ENCODE assay signal across 8 cellular contexts in genomic region chr1:27659497-27660299, GRCh38. TPM values are rescaled to one million over a fixed set of nuclear protein-coding genes. Genes with fewer than 3 reads are reported as not detected.
DNase-seq lines count a peak whose midpoint lies in the region; ATAC-seq and TF ChIP-seq lines count a peak whose summit lies in the region.

No MANE protein-coding gene starts in this region.

- no peaks in the 10 kb centered on the region for H3K27me3 Mint-ChIP-seq in activated naive CD4-positive, alpha-beta T cell treated with anti-CD3 and anti-CD28 coated beads, Interleukin-2, amount 10 ng/mL, durations not matched to agents 7 days and 5 days

- no peaks in the 10 kb centered on the region for H3K9me3 Mint-ChIP-seq in activated naive CD4-positive, alpha-beta T cell treated with anti-CD3 and anti-CD28 coated beads, Interleukin-2, amount 10 ng/mL, durations not matched to agents 7 days and 5 days

- peaks cover 53% of the 10 kb centered on the region for H3K4me1 Mint-ChIP-seq in activated naive CD4-positive, alpha-beta T cell treated with anti-CD3 and anti-CD28 coated beads, Interleukin-2, amount 10 ng/mL, durations not matched to agents 7 days and 5 days

- peak overlapping the region; percentile 77 for H3K4me3 Mint-ChIP-seq in activated naive CD4-positive, alpha-beta T cell treated with anti-CD3 and anti-CD28 coated beads, Interleukin-2, amount 10 ng/mL, durations not matched to agents 7 days and 5 days

- peaks cover 3% of the 10 kb centered on the region for H3K36me3 Mint-ChIP-seq in activated naive CD4-positive, alpha-beta T cell treated with anti-CD3 and anti-CD28 coated beads, Interleukin-2, amount 10 ng/mL, durations not matched to agents 7 days and 5 days

- DNase-seq in Daoy (ENCODE audit: low read depth): peak; percentile 93
- no peak for DNase-seq in LNCaP clone FGC (ENCODE audit: low read depth)
- DNase-seq in SK-N-DZ (ENCODE audit: low spot score): peak; percentile 76
- DNase-seq in activated naive CD4-positive, alpha-beta T cell treated with anti-CD3 and anti-CD28 coated beads, Interleukin-2, amount 10 ng/mL, durations not matched to agents 7 days and 5 days: peak; percentile 93
- peak; percentile 90 for DNase-seq in germinal center (ENCODE audit: low spot score)
- peak; percentile 33 for DNase-seq in occipital lobe (lab: John Stamatoyannopoulos, UW)
- peak; percentile 74 for DNase-seq in superior temporal gyrus (ENCODE audit: extremely low spot score)

- peak overlapping the region; percentile 48 for H3K4me3 ChIP-seq in LNCaP clone FGC (ENCODE audit: low read depth, low read length)

- peak overlapping the region; percentile 99 for H3K27ac Mint-ChIP-seq in activated naive CD4-positive, alpha-beta T cell treated with anti-CD3 and anti-CD28 coated beads, Interleukin-2, amount 10 ng/mL, durations not matched to agents 7 days and 5 days

- TF ChIP-seq CTCF in LNCaP clone FGC (IDR thresholded peaks at IDR 0.05; ENCODE audit: control insufficient read depth, extremely low read depth, insufficient read depth): no peak

- ATAC-seq in GM21786 (IDR thresholded peaks at IDR 0.05; ENCODE audit: unreplicated experiment): peak; percentile 50

- CTCF ChIA-PET in activated naive CD4-positive, alpha-beta T cell treated with anti-CD3 and anti-CD28 coated beads, Interleukin-2, amount 10 ng/mL, durations not matched to agents 7 days and 5 days (lab: Charles Lee): interaction anchor here (1.2 to 3.8 kb wide), 4 partner anchors 42 to 102 kb away, joined by 3 to 221 read pairs (median 26); partner anchors contain the start of gene AHDC1

RNA-seq across cellular contexts. Expression of gene IFI6, which starts 12.3 kb away (rescaled TPM):
- 12.7 and 20.3 TPM in 2 replicates for total RNA-seq in Daoy (2014; rRNA removed; shearing (Covaris generic))
- 1.6 and 4.4 TPM in 2 replicates for polyA plus RNA-seq in SK-N-DZ (2014; cell fraction: cytosol; rRNA removed)
- 0.45 TPM in 1 of 2 replicates, not detected in the other for polyA plus RNA-seq in SK-N-DZ (2014; cell fraction: nucleus; rRNA removed)
- total RNA-seq in occipital lobe: 34.5 TPM

RNA-seq across cellular contexts. Expression of gene FGR, which starts 24.7 kb away (rescaled TPM):
- total RNA-seq in Daoy (2014; rRNA removed; shearing (Covaris generic)): not detected in 2 replicates
- polyA plus RNA-seq in SK-N-DZ (2014; cell fraction: cytosol; rRNA removed): not detected in 2 replicates
- not detected in 2 replicates for polyA plus RNA-seq in SK-N-DZ (2014; cell fraction: nucleus; rRNA removed)
- 0.78 TPM for total RNA-seq in occipital lobe

RNA-seq across cellular contexts. Expression of gene AHDC1, which starts 55.8 kb away (rescaled TPM):
- total RNA-seq in Daoy (2014; rRNA removed; shearing (Covaris generic)): 3.8 and 4.7 TPM in 2 replicates
- 1.5 and 3.5 TPM in 2 replicates for polyA plus RNA-seq in SK-N-DZ (2014; cell fraction: cytosol; rRNA removed)
- 3.2 and 3.8 TPM in 2 replicates for polyA plus RNA-seq in SK-N-DZ (2014; cell fraction: nucleus; rRNA removed)
- total RNA-seq in occipital lobe: 11.9 TPM
